Comparison of ENCODE assay signal across 8 cellular contexts in genomic region chr14:20468773-20469241, GRCh38. TPM values are rescaled to one million over a fixed set of nuclear protein-coding genes. Genes with fewer than 3 reads are reported as not detected.
DNase-seq lines count a peak whose midpoint lies in the region; ATAC-seq, FAIRE-seq and TF ChIP-seq lines count a peak whose summit lies in the region.

No MANE protein-coding gene starts in this region.

- H3K9me2 ChIP-seq in OCI-LY1 (ENCODE audit: low read depth, low read length) = no peaks in the 10 kb centered on the region

- H3K9me1 ChIP-seq in endothelial cell of umbilical vein (replicated peaks; ENCODE audit: control insufficient read depth, extremely low read depth, insufficient read depth, low read length) = no peaks in the 10 kb centered on the region

- POLR2A ChIA-PET in endothelial cell of umbilical vein (lab: Charles Lee) = interaction anchor here (0.8 to 4.2 kb wide), 5 partner anchors 13 to 142 kb away, joined by 3 to 32 read pairs (median 10); partner anchors contain the start of genes APEX1, OSGEP and PARP2

- H3K9ac ChIP-seq in OCI-LY1 (ENCODE audit: low read length) = peak overlapping the region; percentile 98; the same call in 1 of the 2 replicates
- peak overlapping the region; percentile 83 for H3K9ac ChIP-seq in endothelial cell of umbilical vein (replicated peaks; ENCODE audit: extremely low read depth, insufficient read depth, low read length)

- H3K36me3 ChIP-seq in OCI-LY1 (ENCODE audit: insufficient read depth, low read length) (peaks cover 25% of the 10 kb centered on the region), endothelial cell of umbilical vein (ENCODE audit: control insufficient read depth in 2 of 2, extremely low read depth in 1 of 2, insufficient read depth in 2 of 2, low read length in 2 of 2) (peaks cover 6 to 8% of the 10 kb centered on the region in 2 experiments)

- no TSS peak for BruUV-seq in endothelial cell of umbilical vein (replicated peaks; lab: Mats Ljungman, UMichigan)

- no peak for TF ChIP-seq POLR2A in endothelial cell of umbilical vein (IDR thresholded peaks at IDR 0.05; ENCODE audit: low read depth, low read length)

- H3K79me2 ChIP-seq in OCI-LY1 (ENCODE audit: insufficient read depth, low read length) = peaks cover 22% of the 10 kb centered on the region
- peaks cover 44% of the 10 kb centered on the region for H3K79me2 ChIP-seq in endothelial cell of umbilical vein (ENCODE audit: control insufficient read depth, insufficient read depth, low read length)

- H4K20me1 ChIP-seq in OCI-LY1 (ENCODE audit: insufficient read depth, low read length) (no peaks in the 10 kb centered on the region), endothelial cell of umbilical vein (replicated peaks; ENCODE audit: control insufficient read depth, extremely low read depth, insufficient read depth, low read length) (no peaks in the 10 kb centered on the region)

- FAIRE-seq in endothelial cell of umbilical vein (lab: Jason Lieb, UNC) = no peak

- ATAC-seq in omental fat pad (ENCODE audit: low FRiP score) (peak; percentile 4), HG03457 (IDR thresholded peaks at IDR 0.05; ENCODE audit: unreplicated experiment) (no peak), GM19328 (IDR thresholded peaks at IDR 0.05; ENCODE audit: unreplicated experiment) (no peak)

- H3K27ac ChIP-seq in OCI-LY1 (ENCODE audit: low read depth, low read length, poor library complexity, severe bottlenecking) = no peak overlapping the region
- peak overlapping the region; percentile 76 for H3K27ac ChIP-seq in endothelial cell of umbilical vein (ENCODE audit: insufficient read depth, low read depth, low read length)

- in situ Hi-C loops in GM13977 (cut with MboI; ENCODE audit: low pct_unique_long_range_greater_than_20kb, low sequenced_read_pairs, unreplicated experiment) = loop anchor here (10.0 kb wide), 1 partner anchor 134 kb away; the partner anchor contains the start of gene CCNB1IP1

- peak; percentile 50 for DNase-seq in DMS153 treated with DMSO at 0.1 percent for 48 hours (lab: John Stamatoyannopoulos, UW; ENCODE audit: unreplicated experiment)
- DNase-seq in DMS153 (lab: John Stamatoyannopoulos, UW) = no peak
- no peak for DNase-seq in endothelial cell of umbilical vein (ENCODE audit: low read depth, low spot score)
- DNase-seq in omental fat pad (ENCODE audit: low spot score) = no peak
- no peak for DNase-seq in GM13977 (ENCODE audit: low spot score)

- peaks cover 26% of the 10 kb centered on the region for H3K4me1 ChIP-seq in OCI-LY1 (ENCODE audit: insufficient read depth, low read length, severe bottlenecking)
- H3K4me1 ChIP-seq in endothelial cell of umbilical vein (ENCODE audit: control insufficient read depth, extremely low read depth, insufficient read depth, low read length) = peaks cover 24% of the 10 kb centered on the region

- dilution Hi-C loops in endothelial cell of umbilical vein (cut with MboI; ENCODE audit: extremely low pct_ligation_motif_present, low sequenced_read_pairs) = no loop called here

- no peaks in the 10 kb centered on the region for H3K27me3 ChIP-seq in OCI-LY1 (ENCODE audit: insufficient read depth, low read length)
- H3K27me3 ChIP-seq in endothelial cell of umbilical vein (ENCODE audit: control insufficient read depth in 2 of 2, insufficient read depth in 2 of 2, low read length in 2 of 2) = peaks cover 2 to 9% of the 10 kb centered on the region in 2 experiments

- H2AFZ ChIP-seq in OCI-LY1 (ENCODE audit: low read length) (no peak overlapping the region), endothelial cell of umbilical vein (ENCODE audit: low read depth, low read length) (peak overlapping the region; percentile 61)

- intact Hi-C loops in endothelial cell of umbilical vein (cut with micrococcal nuclease) = loop anchor here (1.0 kb wide), 5 partner anchors 8 to 137 kb away; partner anchors contain the start of genes APEX1, PIP4P1 and TEP1

- peak overlapping the region; percentile 98 for H3K4me3 ChIP-seq in OCI-LY1 (ENCODE audit: low read depth, low read length, poor library complexity, severe bottlenecking)
- peak overlapping the region in 2 of 3 experiments; percentile 77 to 94 for H3K4me3 ChIP-seq in endothelial cell of umbilical vein (replicated peaks in 1 of 3; ENCODE audit: insufficient read depth in 1 of 3, low read depth in 1 of 3, low read length in 3 of 3)

- no peaks in the 10 kb centered on the region for H3F3A ChIP-seq in OCI-LY1 (ENCODE audit: insufficient read depth, low read length)

- CTCF ChIA-PET in endothelial cell of umbilical vein (lab: Charles Lee) = interaction anchor here (0.6 to 2.7 kb wide), 2 partner anchors 53 to 126 kb away, joined by 3 to 16 read pairs; no protein-coding TSS in a partner anchor

- H3K9me3 ChIP-seq in OCI-LY1 (ENCODE audit: low read length) (no peaks in the 10 kb centered on the region), endothelial cell of umbilical vein (replicated peaks; ENCODE audit: control insufficient read depth, insufficient read depth, low read length) (no peaks in the 10 kb centered on the region)

- no peak for TF ChIP-seq CTCF in OCI-LY1 (IDR thresholded peaks at IDR 0.05; ENCODE audit: low read length)
- no peak for TF ChIP-seq CTCF in endothelial cell of umbilical vein (IDR thresholded peaks at IDR 0.05; ENCODE audit: extremely low read depth in 1 of 2, insufficient read depth in 1 of 2, low read depth in 1 of 2, low read length in 2 of 2)
- no peak for TF ChIP-seq CTCF in omental fat pad (IDR thresholded peaks at IDR 0.05)
- no peak for TF ChIP-seq CTCF in GM13977 (IDR thresholded peaks at IDR 0.05; ENCODE audit: extremely low read depth, insufficient read depth, missing control alignments)

- H3K4me2 ChIP-seq in OCI-LY1 (ENCODE audit: low read length) = peak overlapping the region; percentile 98
- H3K4me2 ChIP-seq in endothelial cell of umbilical vein (ENCODE audit: insufficient read depth, low read length) = peak overlapping the region; percentile 68

TF ChIP-seq in endothelial cell of umbilical vein, 7 proteins besides CTCF, POLR2A, EP300 and RAD21 (continues in another document):
- no peak for TF ChIP-seq POLR2AphosphoS5 (IDR thresholded peaks at IDR 0.05; ENCODE audit: insufficient read depth, low read depth, low read length)
- TF ChIP-seq GATA2 (IDR thresholded peaks at IDR 0.05; ENCODE audit: insufficient read depth, insufficient read length, low read depth, low read length) = no peak

RNA-seq across cellular contexts. Expression of gene PNP, which starts 0.4 kb away (rescaled TPM):
- 189 and 271 TPM in 2 replicates for total RNA-seq in endothelial cell of umbilical vein
- 232 and 245 TPM in 2 replicates for polyA plus RNA-seq in endothelial cell of umbilical vein
- 243 and 281 TPM in 2 replicates for polyA plus RNA-seq in endothelial cell of umbilical vein (2011; cell fraction: cytosol; rRNA removed)
- 247 and 283 TPM in 2 replicates for polyA plus RNA-seq in endothelial cell of umbilical vein (2011; cell fraction: nucleus; rRNA removed)
- polyA plus RNA-seq in endothelial cell of umbilical vein (2012) = 185 and 262 TPM in 2 replicates
- 189 and 212 TPM in 2 replicates for polyA minus RNA-seq in endothelial cell of umbilical vein
- 97.0 TPM for polyA minus RNA-seq in endothelial cell of umbilical vein (2011; cell fraction: cytosol; rRNA and poly(A)+ RNA removed)
- 95.2 and 95.7 TPM in 2 replicates for polyA minus RNA-seq in endothelial cell of umbilical vein (2011; cell fraction: nucleus; rRNA and poly(A)+ RNA removed)
- total RNA-seq in omental fat pad = 100 to 1,000 TPM in 2 of 4 donors, 10 to 100 TPM in 2; 28.4 to 437 (median 117) TPM

RNA-seq across cellular contexts. Expression of gene PIP4P1, which starts 7.6 kb away (rescaled TPM):
- total RNA-seq in endothelial cell of umbilical vein = 28.6 and 33.6 TPM in 2 replicates
- 52.5 and 58.6 TPM in 2 replicates for polyA plus RNA-seq in endothelial cell of umbilical vein
- 33.8 and 34.5 TPM in 2 replicates for polyA plus RNA-seq in endothelial cell of umbilical vein (2011; cell fraction: cytosol; rRNA removed)
- polyA plus RNA-seq in endothelial cell of umbilical vein (2011; cell fraction: nucleus; rRNA removed) = 98.7 and 120 TPM in 2 replicates
- 19.1 and 21.5 TPM in 2 replicates for polyA plus RNA-seq in endothelial cell of umbilical vein (2012)
- polyA minus RNA-seq in endothelial cell of umbilical vein = 65.1 and 69.4 TPM in 2 replicates
- 21.2 TPM for polyA minus RNA-seq in endothelial cell of umbilical vein (2011; cell fraction: cytosol; rRNA and poly(A)+ RNA removed)
- 26.2 and 28.5 TPM in 2 replicates for polyA minus RNA-seq in endothelial cell of umbilical vein (2011; cell fraction: nucleus; rRNA and poly(A)+ RNA removed)
- 10 to 100 TPM; 20.4 to 24.4 (median 22.5) TPM for total RNA-seq in omental fat pad

RNA-seq across cellular contexts. Expression of gene APEX1, which starts 13.8 kb away (rescaled TPM):
- total RNA-seq in endothelial cell of umbilical vein = 227 and 231 TPM in 2 replicates
- 304 and 387 TPM in 2 replicates for polyA plus RNA-seq in endothelial cell of umbilical vein
- polyA plus RNA-seq in endothelial cell of umbilical vein (2011; cell fraction: cytosol; rRNA removed) = 305 and 349 TPM in 2 replicates
- 233 and 254 TPM in 2 replicates for polyA plus RNA-seq in endothelial cell of umbilical vein (2011; cell fraction: nucleus; rRNA removed)
- polyA plus RNA-seq in endothelial cell of umbilical vein (2012) = 177 and 248 TPM in 2 replicates
- polyA minus RNA-seq in endothelial cell of umbilical vein = 232 and 271 TPM in 2 replicates
- polyA minus RNA-seq in endothelial cell of umbilical vein (2011; cell fraction: cytosol; rRNA and poly(A)+ RNA removed) = 103 TPM
- 39.2 and 46.9 TPM in 2 replicates for polyA minus RNA-seq in endothelial cell of umbilical vein (2011; cell fraction: nucleus; rRNA and poly(A)+ RNA removed)
- total RNA-seq in omental fat pad = 100 to 1,000 TPM; 110 to 146 (median 131) TPM

RNA-seq across cellular contexts. Expression of gene OSGEP, which starts 14.2 kb away (rescaled TPM):
- total RNA-seq in endothelial cell of umbilical vein (39.1 and 41.8 TPM in 2 replicates), omental fat pad (10 to 100 TPM; 30.9 to 55.1 (median 53.4) TPM)
- polyA plus RNA-seq in endothelial cell of umbilical vein = 84.5 and 100 TPM in 2 replicates
- polyA plus RNA-seq in endothelial cell of umbilical vein (2011; cell fraction: cytosol; rRNA removed) = 35.7 and 37.7 TPM in 2 replicates
- 183 and 209 TPM in 2 replicates for polyA plus RNA-seq in endothelial cell of umbilical vein (2011; cell fraction: nucleus; rRNA removed)
- polyA plus RNA-seq in endothelial cell of umbilical vein (2012) = 23.6 and 23.8 TPM in 2 replicates
- polyA minus RNA-seq in endothelial cell of umbilical vein = 58.4 and 63.1 TPM in 2 replicates
- polyA minus RNA-seq in endothelial cell of umbilical vein (2011; cell fraction: cytosol; rRNA and poly(A)+ RNA removed) = 24.2 TPM
- 63.4 and 65.6 TPM in 2 replicates for polyA minus RNA-seq in endothelial cell of umbilical vein (2011; cell fraction: nucleus; rRNA and poly(A)+ RNA removed)

RNA-seq across cellular contexts. Expression of gene KLHL33, which starts 32.8 kb away (rescaled TPM):
- total RNA-seq in endothelial cell of umbilical vein (0.07 TPM in 1 of 2 replicates, not detected in the other), omental fat pad (1 to 10 TPM in 1 of 4 donors, under 1 TPM in 3; 0.12 to 2.0 (median 0.39) TPM)
- not detected in 2 replicates for polyA plus RNA-seq in endothelial cell of umbilical vein
- polyA plus RNA-seq in endothelial cell of umbilical vein (2011; cell fraction: cytosol; rRNA removed) = not detected in 2 replicates
- 0.05 TPM in 1 of 2 replicates, not detected in the other for polyA plus RNA-seq in endothelial cell of umbilical vein (2011; cell fraction: nucleus; rRNA removed)
- 0.04 TPM in 2 replicates for polyA plus RNA-seq in endothelial cell of umbilical vein (2012)
- not detected in 2 replicates for polyA minus RNA-seq in endothelial cell of umbilical vein
- polyA minus RNA-seq in endothelial cell of umbilical vein (2011; cell fraction: cytosol; rRNA and poly(A)+ RNA removed) = not detected
- 0.05 TPM in 1 of 2 replicates, not detected in the other for polyA minus RNA-seq in endothelial cell of umbilical vein (2011; cell fraction: nucleus; rRNA and poly(A)+ RNA removed)
